In the genomic region with DNA sequence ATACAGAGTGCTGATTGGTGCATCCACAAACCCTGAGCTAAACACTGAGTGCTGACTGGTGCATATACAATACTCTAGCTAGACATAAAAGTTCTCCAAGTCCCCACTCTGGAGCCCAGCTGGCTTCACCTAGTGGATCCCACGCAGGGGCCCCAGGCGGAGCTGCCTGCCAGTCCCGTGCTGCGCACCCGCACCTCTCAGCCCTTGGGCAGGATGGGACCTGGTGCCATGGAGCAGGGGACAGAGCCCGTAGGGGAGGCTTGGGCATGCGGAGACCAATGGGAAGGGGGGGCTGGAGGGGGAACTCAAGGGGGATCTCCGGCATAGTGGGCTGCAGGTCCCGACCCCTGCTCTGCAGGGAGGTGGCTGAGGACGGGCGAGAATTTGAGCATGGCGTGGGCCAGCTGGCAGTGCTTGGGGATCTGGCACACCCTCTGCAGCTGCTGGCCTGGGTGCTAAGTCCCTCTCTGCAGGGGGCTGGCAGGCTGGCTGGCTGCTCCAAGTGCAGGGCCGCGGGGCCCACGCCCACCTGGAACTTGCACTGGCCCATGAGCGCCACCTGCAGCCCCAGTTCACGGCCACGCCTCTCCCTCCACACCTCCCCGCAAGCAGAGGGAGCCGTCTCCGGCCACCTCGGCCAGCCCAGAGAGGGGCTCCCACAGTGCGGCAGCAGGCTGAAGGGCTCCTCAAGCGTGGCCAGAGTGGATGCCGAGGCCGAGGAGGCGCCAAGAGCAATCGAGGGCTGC, we compare ENCODE assay signal across 16 cellular contexts.
DNase-seq lines count a peak whose midpoint lies in the region; ATAC-seq and TF ChIP-seq lines count a peak whose summit lies in the region.
"Had no signal": no experiment of that assay in that cellular context is flagged by ENCODE, and none has a peak within 500 bp of the region (broad histone marks: within the 10 kb centered on the region; RNA-seq: fewer than 3 reads in every experiment).

No MANE protein-coding gene starts in this region.

- H2AFZ ChIP-seq in Loucy (ENCODE audit: low read length): no peak overlapping the region
- H2AFZ ChIP-seq: GM23248 had no signal

- no peak overlapping the region for H3K4me3 ChIP-seq in Loucy (ENCODE audit: low read length, poor library complexity, severe bottlenecking)
- H3K4me3 ChIP-seq in endodermal cell (ENCODE audit: low read length): no peak overlapping the region
- no peak overlapping the region for H3K4me3 ChIP-seq in tibial nerve
- H3K4me3 ChIP-seq: GM23248 had no signal

- peak; percentile 56 for DNase-seq in endodermal cell
- no peak for DNase-seq in sciatic nerve (ENCODE audit: low spot score)
- DNase-seq in NCI-H1436 treated with DMSO at 0.1 percent for 48 hours (lab: John Stamatoyannopoulos, UW): no peak
- DNase-seq in A172 (ENCODE audit: low spot score): no peak
- no peak for DNase-seq in tibial nerve (ENCODE audit: low spot score in 2 of 2)
- DNase-seq: BE2C; CD8-positive, alpha-beta T cell; COR-L47; DND-41; GF-D8; GM23248; H9; HFFc6 had no signal

- ATAC-seq in sciatic nerve: peak; percentile 22
- ATAC-seq: CD8-positive, alpha-beta T cell had no signal

- no peaks in the 10 kb centered on the region for H3K36me3 Mint-ChIP-seq in endodermal cell (ENCODE audit: low read depth)
- H3K36me3 Mint-ChIP-seq: CD14-positive monocyte; CD8-positive, alpha-beta T cell had no signal

- TF ChIP-seq POLR2A in tibial nerve (IDR thresholded peaks at IDR 0.05): no peak

- no peak overlapping the region for H3K4me2 ChIP-seq in Loucy (ENCODE audit: low read depth, low read length, poor library complexity, severe bottlenecking)

- peaks cover 15% of the 10 kb centered on the region for H3K4me1 ChIP-seq in Loucy (ENCODE audit: insufficient read depth, low read length, poor library complexity, severe bottlenecking)
- H3K4me1 ChIP-seq in endodermal cell (ENCODE audit: control insufficient read depth, insufficient read depth, low read length): no peaks in the 10 kb centered on the region
- no peaks in the 10 kb centered on the region for H3K4me1 ChIP-seq in tibial nerve
- H3K4me1 ChIP-seq: BE2C had no signal

- H3K4me1 Mint-ChIP-seq in endodermal cell: no peaks in the 10 kb centered on the region
- H3K4me1 Mint-ChIP-seq: CD14-positive monocyte, H9 had no signal

- TF ChIP-seq EP300 in tibial nerve (IDR thresholded peaks at IDR 0.05): no peak

- intact Hi-C loops in sciatic nerve (cut with DNase I): no loop called here

- H3K27me3 ChIP-seq in Loucy (ENCODE audit: insufficient read depth, low read length, poor library complexity, severe bottlenecking) (no peaks in the 10 kb centered on the region), endodermal cell (ENCODE audit: control insufficient read depth, insufficient read depth, low read length, poor library complexity, severe bottlenecking) (no peaks in the 10 kb centered on the region), tibial nerve (no peaks in the 10 kb centered on the region)
- H3K27me3 ChIP-seq: BE2C had no signal

- H3K9me3 ChIP-seq in Loucy (ENCODE audit: insufficient read depth, low read depth, low read length) (no peaks in the 10 kb centered on the region), endodermal cell (ENCODE audit: control insufficient read depth, low read length) (peaks cover 16% of the 10 kb centered on the region), tibial nerve (peaks cover 0 to 12% (median 0%) of the 10 kb centered on the region in 4 donors)
- H3K9me3 ChIP-seq: BE2C had no signal

- H3K4me3 Mint-ChIP-seq in endodermal cell: no peak overlapping the region
- H3K4me3 Mint-ChIP-seq: CD14-positive monocyte; CD8-positive, alpha-beta T cell; H9; HFFc6 had no signal

- no peaks in the 10 kb centered on the region for H3K9me2 ChIP-seq in Loucy (replicated peaks; ENCODE audit: low read depth, low read length)

- no peaks in the 10 kb centered on the region for H3F3A ChIP-seq in Loucy (ENCODE audit: low read depth)

- no peaks in the 10 kb centered on the region for H3K27me3 Mint-ChIP-seq in endodermal cell (ENCODE audit: insufficient read depth)

- H3K27ac Mint-ChIP-seq in endodermal cell: no peak overlapping the region
- H3K27ac Mint-ChIP-seq: CD14-positive monocyte; CD8-positive, alpha-beta T cell; H9; HFFc6 had no signal

- H3K9ac ChIP-seq in Loucy (ENCODE audit: low read depth, low read length, poor library complexity, severe bottlenecking): no peak overlapping the region
- H3K9ac ChIP-seq in endodermal cell (ENCODE audit: extremely low read depth, low read length, poor library complexity, severe bottlenecking): no peak overlapping the region
- H3K9ac ChIP-seq: GM23248 had no signal

- no peaks in the 10 kb centered on the region for H4K20me1 ChIP-seq in Loucy (ENCODE audit: insufficient read depth, low read length, poor library complexity, severe bottlenecking)

- H3K9me3 Mint-ChIP-seq in endodermal cell: peaks cover 36% of the 10 kb centered on the region
- H3K9me3 Mint-ChIP-seq: CD8-positive, alpha-beta T cell had no signal

- TF ChIP-seq CTCF in 22Rv1 (IDR thresholded peaks at IDR 0.05) (peak; percentile 13; the same call in 1 of the 2 replicates), Loucy (conservative IDR thresholded peaks at IDR 0.05; ENCODE audit: low read length) (0 out of 2 replicates have a peak, but pooled peaks have one; percentile 16), endodermal cell (conservative IDR thresholded peaks at IDR 0.05) (no peak), tibial nerve (IDR thresholded peaks at IDR 0.05) (no peak)

- H3K36me3 ChIP-seq in Loucy (ENCODE audit: insufficient read depth, low read length) (no peaks in the 10 kb centered on the region), endodermal cell (ENCODE audit: control insufficient read depth, insufficient read depth, low read length) (no peaks in the 10 kb centered on the region), tibial nerve (no peaks in the 10 kb centered on the region)
- H3K36me3 ChIP-seq: BE2C had no signal

- no peak overlapping the region for H3K27ac ChIP-seq in 22Rv1
- H3K27ac ChIP-seq in endodermal cell (ENCODE audit: low read depth, low read length): no peak overlapping the region
- H3K27ac ChIP-seq in tibial nerve: no peak overlapping the region
- H3K27ac ChIP-seq: GM23248 had no signal

- H3K79me2 ChIP-seq in Loucy (ENCODE audit: insufficient read depth, low read length): no peaks in the 10 kb centered on the region

- WGBS in endodermal cell (ENCODE audit: insufficient coverage in 1 of 2, insufficient read length in 1 of 2), 2 experiments: 93 to 97% methylated on average over 6 to 26 of the region's 28 CpGs
- 97% methylated on average over 26 to 28 of the region's 28 CpGs for WGBS in tibial nerve, 2 donors

Comparison
In these comparisons a context has a peak if more than half of its experiments do, and no peak if none do; other contexts are left out.
1. CTCF ChIP-seq: peak in 22Rv1 (single experiment) and Loucy (single experiment); none in endodermal cell (single experiment) and tibial nerve (0 of 5).